In the genomic region with DNA sequence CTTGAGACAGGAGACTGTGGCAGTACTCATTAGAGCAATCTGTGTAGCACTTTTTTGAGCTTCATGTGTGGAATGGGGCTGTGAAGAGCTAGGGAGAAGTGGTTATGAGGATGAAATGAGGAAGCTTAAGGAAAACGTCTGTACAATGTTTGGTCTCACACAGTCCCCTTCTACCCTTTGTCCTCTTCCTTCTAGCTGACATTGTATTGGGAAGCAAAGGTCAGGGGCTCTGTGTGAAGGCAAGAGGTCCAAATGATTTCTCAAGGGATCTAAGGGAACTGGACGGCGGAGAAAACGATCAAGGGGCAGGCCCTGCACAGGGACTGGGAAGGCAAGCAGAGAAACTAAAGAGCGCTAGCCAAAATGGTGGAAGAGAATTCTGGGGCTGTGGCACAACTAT, we compare ENCODE assay signal across 31 cellular contexts. TPM values are rescaled to one million over a fixed set of nuclear protein-coding genes. Genes with fewer than 3 reads are reported as not detected.
DNase-seq lines count a peak whose midpoint lies in the region; ATAC-seq, FAIRE-seq and TF ChIP-seq lines count a peak whose summit lies in the region.
"Had no signal": no experiment of that assay in that cellular context is flagged by ENCODE, and none has a peak within 500 bp of the region (broad histone marks: within the 10 kb centered on the region; RNA-seq: fewer than 3 reads in every experiment).

No MANE protein-coding gene starts in this region.

- H3K36me3 Mint-ChIP-seq in brain: no peaks in the 10 kb centered on the region
- H3K36me3 Mint-ChIP-seq in progenitor cell of endocrine pancreas (ENCODE audit: insufficient read depth): peaks cover 2% of the 10 kb centered on the region

- H3K9ac ChIP-seq in mesendoderm (ENCODE audit: low read length): peak overlapping the region; percentile 29

- ATAC-seq in GM21576 (IDR thresholded peaks at IDR 0.05; ENCODE audit: unreplicated experiment) (no peak), GM18873 (IDR thresholded peaks at IDR 0.05; ENCODE audit: low FRiP score, unreplicated experiment) (no peak), HG03135 (IDR thresholded peaks at IDR 0.05; ENCODE audit: unreplicated experiment) (no peak)
- ATAC-seq: activated CD8-positive, alpha-beta T cell treated with anti-CD3 and anti-CD28 coated beads, Interleukin-2, amount 10 ng/mL, durations not matched to agents 7 days and 5 days; esophagus mucosa; GM12878 had no signal

- H3K27me3 Mint-ChIP-seq in brain (no peaks in the 10 kb centered on the region), progenitor cell of endocrine pancreas (no peaks in the 10 kb centered on the region)
- H3K27me3 Mint-ChIP-seq: CD4-positive, alpha-beta T cell had no signal

- H3K18ac ChIP-seq in mesendoderm (ENCODE audit: low read length): peak overlapping the region; percentile 94

- H3K4me3 Mint-ChIP-seq in brain (peak overlapping the region in 3 of 5 experiments; percentile 1 to 42 (median 31)), progenitor cell of endocrine pancreas (ENCODE audit: low read depth) (no peak overlapping the region)
- H3K4me3 Mint-ChIP-seq: activated CD8-positive, alpha-beta T cell treated with anti-CD3 and anti-CD28 coated beads, Interleukin-2, amount 10 ng/mL, durations not matched to agents 7 days and 5 days; activated T-cell treated with anti-CD3 and anti-CD28 coated beads, Interleukin-2, amount 50 U/mL, for 24 hours; CD4-positive, alpha-beta T cell; central memory CD8-positive, alpha-beta T cell had no signal

- H3K27me3 ChIP-seq in mesendoderm (ENCODE audit: insufficient read depth, low read length, poor library complexity): no peaks in the 10 kb centered on the region

- H2AK5ac ChIP-seq in mesendoderm (ENCODE audit: low read length): peak overlapping the region; percentile 1

- H4K5ac ChIP-seq in mesendoderm (ENCODE audit: low read length): peak overlapping the region; percentile 14

- H3K23ac ChIP-seq in mesendoderm (ENCODE audit: low read length): peak overlapping the region; percentile 39

- H3K4me2 ChIP-seq in mesendoderm (ENCODE audit: low read length): peak overlapping the region; percentile 4

- H3K4me3 ChIP-seq in mesendoderm (ENCODE audit: low read length): no peak overlapping the region
- H3K4me3 ChIP-seq: GM12878, SK-N-MC had no signal

- H3K36me3 ChIP-seq in mesendoderm (ENCODE audit: control insufficient read depth, insufficient read depth, low read length): no peaks in the 10 kb centered on the region

- no CpG with 5 or more reads among the region's 5 CpGs for WGBS in mesendoderm (ENCODE audit: extremely low coverage, insufficient coverage, low lambda C conversion rate)

- FAIRE-seq in HTR-8/SVneo (lab: Jason Lieb, UNC): peak; percentile 58
- FAIRE-seq: frontal cortex, GM12878, H54 had no signal

- H2BK120ac ChIP-seq in mesendoderm (ENCODE audit: low read depth, low read length): peak overlapping the region; percentile 70

- H3K27ac Mint-ChIP-seq in brain: peak overlapping the region; percentile 34 to 90 (median 65)
- peak overlapping the region; percentile 65 for H3K27ac Mint-ChIP-seq in progenitor cell of endocrine pancreas
- H3K27ac Mint-ChIP-seq: activated CD8-positive, alpha-beta T cell treated with anti-CD3 and anti-CD28 coated beads, Interleukin-2, amount 10 ng/mL, durations not matched to agents 7 days and 5 days; activated T-cell treated with anti-CD3 and anti-CD28 coated beads, Interleukin-2, amount 50 U/mL, for 24 hours; CD4-positive, alpha-beta T cell had no signal

- peaks cover 15% of the 10 kb centered on the region for H3K4me1 ChIP-seq in mesendoderm (ENCODE audit: control insufficient read depth, low read depth, low read length)

- H3K9me3 Mint-ChIP-seq in brain: peaks cover 2 to 17% (median 10%) of the 10 kb centered on the region in 5 experiments
- H3K9me3 Mint-ChIP-seq in progenitor cell of endocrine pancreas (ENCODE audit: low read depth): peaks cover 6% of the 10 kb centered on the region
- H3K9me3 Mint-ChIP-seq: central memory CD8-positive, alpha-beta T cell had no signal

- H3K56ac ChIP-seq in mesendoderm (ENCODE audit: low read length): peak overlapping the region; percentile 73

- no peak for TF ChIP-seq CTCF in brain (conservative IDR thresholded peaks at IDR 0.05)
- TF ChIP-seq CTCF in progenitor cell of endocrine pancreas (IDR thresholded peaks at IDR 0.05; ENCODE audit: unreplicated experiment): no peak

- H4K8ac ChIP-seq in mesendoderm (ENCODE audit: low read depth, low read length): no peak overlapping the region

- H3K4me1 Mint-ChIP-seq in brain: peaks cover 45% of the 10 kb centered on the region
- H3K4me1 Mint-ChIP-seq in progenitor cell of endocrine pancreas (ENCODE audit: low read depth): peaks cover 61% of the 10 kb centered on the region

- no peaks in the 10 kb centered on the region for H3K79me1 ChIP-seq in mesendoderm (ENCODE audit: low read length)

- peak overlapping the region; percentile 63 for H3K4ac ChIP-seq in mesendoderm (ENCODE audit: low read depth, low read length)

- DNase-seq in HTR-8/SVneo (ENCODE audit: insufficient read length, low spot score) (no peak), mesendoderm (no peak), progenitor cell of endocrine pancreas (ENCODE audit: low spot score, unreplicated experiment) (no peak)
- DNase-seq in stimulated activated CD4-positive, alpha-beta T cell treated with anti-CD3 and anti-CD28 coated beads, Interleukin-1b, Interleukin-23, amount 100 ng/mL, for 48 hours: no peak
- DNase-seq: activated CD8-positive, alpha-beta T cell treated with anti-CD3 and anti-CD28 coated beads, Interleukin-2, amount 10 ng/mL, durations not matched to agents 7 days and 5 days; activated naive CD4-positive, alpha-beta T cell treated with anti-CD3 and anti-CD28 coated beads, Interleukin-2, amount 50 U/mL, for 16 hours; activated T-cell treated with anti-CD3 and anti-CD28 coated beads, Interleukin-2, amount 50 U/mL, for 24 hours; anterior cingulate cortex; CD4-positive, alpha-beta T cell; DMS153; GF-D8; Kasumi-1; kidney glomerular epithelial cell; NCI-H1105; NCI-H2081; NCI-H446 treated with DMSO at 0.1 percent for 48 hours; stimulated activated CD4-positive, alpha-beta T cell treated with anti-CD3 and anti-CD28 coated beads, Interleukin-12 subunit alpha, Interleukin-12 subunit beta, amount 100 ng/mL, for 4 hours; substantia nigra; T1000 had no signal

- peak overlapping the region; percentile 96 for H3K27ac ChIP-seq in mesendoderm (ENCODE audit: low read depth, low read length)
- H3K27ac ChIP-seq: SK-N-MC had no signal

- peak overlapping the region; percentile 4 for H2BK15ac ChIP-seq in mesendoderm (replicated peaks; ENCODE audit: low read depth)

- H2BK5ac ChIP-seq in mesendoderm (ENCODE audit: low read length): peak overlapping the region; percentile 92

- H3K79me2 ChIP-seq in mesendoderm (ENCODE audit: control insufficient read depth, insufficient read depth, low read length): no peaks in the 10 kb centered on the region

RNA-seq across cellular contexts. Expression of a gene that starts 13.1 kb away (rescaled TPM):
- polyA plus RNA-seq in brain (ENCODE audit: insufficient read depth, low read depth, low replicate concordance): 18.4 TPM
- polyA plus RNA-seq in mesendoderm (2013, experiment 1 of 2): 12.6 TPM
- 13.2 TPM for polyA plus RNA-seq in mesendoderm (2013, experiment 2 of 2)
- total RNA-seq in progenitor cell of endocrine pancreas: 25.2 and 25.6 TPM in 2 replicates

RNA-seq across cellular contexts. Expression of a gene that starts 56.5 kb away (rescaled TPM):
- 49.8 TPM for polyA plus RNA-seq in brain (ENCODE audit: insufficient read depth, low read depth, low replicate concordance)
- polyA plus RNA-seq in mesendoderm (2013, experiment 1 of 2): 15.8 TPM
- 15.9 TPM for polyA plus RNA-seq in mesendoderm (2013, experiment 2 of 2)
- 51.1 and 56.2 TPM in 2 replicates for total RNA-seq in progenitor cell of endocrine pancreas

RNA-seq across cellular contexts. Expression of a gene that starts 56.6 kb away (rescaled TPM):
- polyA plus RNA-seq in brain (ENCODE audit: insufficient read depth, low read depth, low replicate concordance): 30.2 TPM
- polyA plus RNA-seq in mesendoderm (2013, experiment 1 of 2): 9.1 TPM
- polyA plus RNA-seq in mesendoderm (2013, experiment 2 of 2): 10.0 TPM
- 0.13 and 0.14 TPM in 2 replicates for total RNA-seq in progenitor cell of endocrine pancreas
- total RNA-seq: activated CD8-positive, alpha-beta T cell treated with anti-CD3 and anti-CD28 coated beads, Interleukin-2, amount 10 ng/mL, durations not matched to agents 7 days and 5 days; CD4-positive, alpha-beta T cell; esophagus mucosa; GM12878; HT-29; renal cortical epithelial cell had no signal
